8 cellular contexts compared by ENCODE assay signal in the genomic region with DNA sequence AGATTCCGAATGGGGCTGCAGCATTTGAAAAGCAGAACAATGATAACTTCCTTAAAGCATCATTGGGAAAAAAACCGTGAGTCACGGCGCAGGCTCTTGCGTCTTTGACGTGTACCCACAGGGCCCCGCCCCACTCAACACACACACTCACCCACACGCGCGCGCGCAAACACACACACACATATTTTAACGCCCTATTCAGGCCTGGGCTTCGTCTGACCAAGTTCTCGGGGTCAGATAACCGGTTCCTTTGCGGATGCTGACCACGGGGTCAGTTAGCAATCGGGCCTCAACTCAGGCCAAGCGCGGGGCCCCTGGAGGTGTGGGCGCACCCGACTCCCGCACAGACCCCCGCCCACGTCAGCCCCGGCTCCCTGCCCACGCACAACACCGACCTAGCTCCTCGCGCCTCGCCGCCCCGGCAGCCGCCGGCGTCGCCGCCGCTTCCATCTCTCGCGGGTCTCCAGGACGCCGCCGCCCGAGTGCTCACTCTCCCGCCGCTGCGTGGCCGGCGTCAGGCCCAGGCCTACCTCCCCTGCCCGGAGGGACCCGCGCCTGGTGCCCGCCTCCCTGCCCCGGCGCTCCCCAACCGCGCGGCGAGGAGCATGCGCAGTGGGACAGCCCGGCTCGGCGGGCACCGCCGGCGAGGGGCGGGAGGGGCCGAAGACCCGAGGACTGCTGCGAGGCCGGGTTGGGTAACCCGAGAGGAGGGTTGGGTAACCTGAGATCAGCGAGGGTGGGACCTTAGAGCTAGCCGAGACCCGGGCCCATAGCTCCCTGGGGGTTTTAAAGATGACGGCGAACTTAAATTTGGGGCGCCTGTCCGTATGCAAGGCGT. TPM values are rescaled to one million over a fixed set of nuclear protein-coding genes. Genes with fewer than 3 reads are reported as not detected.
DNase-seq lines count a peak whose midpoint lies in the region; ATAC-seq and TF ChIP-seq lines count a peak whose summit lies in the region.

Gene SLC36A4 (minus strand): TSS at position 609 of the 838 bp plus-strand sequence. CDS start 159 bp downstream, at position 450.

- intact Hi-C loops in adrenal gland (cut with DNase I): no loop called here
- intact Hi-C loops in heart right ventricle (cut with DNase I): loop anchor here in 1 of 10 donors (10.0 kb wide), 1 partner anchor 63 kb away; no protein-coding TSS in a partner anchor
- intact Hi-C loops in posterior cingulate gyrus (cut with DNase I): no loop called here

- H3K27ac ChIP-seq in adrenal gland (peak within 1 kb of the TSS; percentile 95 to 99 (median 98)), heart right ventricle (peak within 1 kb of the TSS; percentile 88 to 99 (median 91))

- H3K4me1 ChIP-seq in adrenal gland (replicated peaks in 1 of 2) (peaks cover 0 to 3% of the 10 kb centered on the region in 2 donors), heart right ventricle (peaks cover 0 to 48% (median 0%) of the 10 kb centered on the region in 9 donors)

- H3K4me1 Mint-ChIP-seq in type B pancreatic cell (ENCODE audit: unreplicated experiment): peaks cover 9% of the 10 kb centered on the region

- H3K36me3 ChIP-seq in adrenal gland (replicated peaks in 1 of 2): no peaks in the 10 kb centered on the region
- no peaks in the 10 kb centered on the region for H3K36me3 ChIP-seq in heart right ventricle

- peak; percentile 92 for DNase-seq in GM12865 (ENCODE audit: low read depth)
- peak; percentile 82 for DNase-seq in NCI-H128 (lab: John Stamatoyannopoulos, UW; ENCODE audit: unreplicated experiment)
- peak; percentile 92 for DNase-seq in SW480 (ENCODE audit: low spot score)
- DNase-seq in adrenal gland: peak; percentile 92 to 98 (median 96)
- peak; percentile 86 to 90 for DNase-seq in heart right ventricle
- peak; percentile 70 to 98 (median 86) for DNase-seq in posterior cingulate gyrus
- peak; percentile 92 for DNase-seq in type B pancreatic cell (ENCODE audit: extremely low spot score, unreplicated experiment)

- H3K4me3 Mint-ChIP-seq in type B pancreatic cell: peak within 1 kb of the TSS; percentile 96

- H3K9me3 Mint-ChIP-seq in type B pancreatic cell: peaks cover 7% of the 10 kb centered on the region

- H3K36me3 Mint-ChIP-seq in type B pancreatic cell: no peaks in the 10 kb centered on the region

- H3K27me3 ChIP-seq in adrenal gland (no peaks in the 10 kb centered on the region), heart right ventricle (no peaks in the 10 kb centered on the region)

- peak within 1 kb of the TSS; percentile 97 for H3K27ac Mint-ChIP-seq in type B pancreatic cell

- H3K27me3 Mint-ChIP-seq in type B pancreatic cell: peaks cover 7% of the 10 kb centered on the region

- H3K4me3 ChIP-seq in GM12865 (ENCODE audit: low read depth, low read length) (peak within 1 kb of the TSS; percentile 85), adrenal gland (peak within 1 kb of the TSS; percentile 40 to 80 (median 71)), heart right ventricle (peak within 1 kb of the TSS; percentile 76 to 88 (median 80))

- TF ChIP-seq POLR2A in adrenal gland (IDR thresholded peaks at IDR 0.05): peak; percentile 82 to 90

- ATAC-seq in HG02678 (IDR thresholded peaks at IDR 0.05; ENCODE audit: unreplicated experiment) (peak; percentile 89), heart right ventricle (peak; percentile 95 to 100 (median 97))

- no peaks in the 10 kb centered on the region for H3K9me3 ChIP-seq in adrenal gland (replicated peaks in 1 of 3)
- no peaks in the 10 kb centered on the region for H3K9me3 ChIP-seq in heart right ventricle

- 0 to 1% (median 1%) methylated on average over 18 to 82 of the region's 82 CpGs for WGBS in adrenal gland, 4 donors
- WGBS in heart right ventricle, 2 donors: 0% methylated on average over 80 to 82 of the region's 82 CpGs

- TF ChIP-seq CTCF in GM12865 (IDR thresholded peaks at IDR 0.05; ENCODE audit: insufficient read depth, low read depth, low read length, missing control alignments) (no peak), adrenal gland (IDR thresholded peaks at IDR 0.05) (peak in 1 of 6 experiments; percentile 1), heart right ventricle (IDR thresholded peaks at IDR 0.05) (no peak), type B pancreatic cell (conservative IDR thresholded peaks at IDR 0.05) (no peak)

RNA-seq across cellular contexts. Expression of gene SLC36A4, which starts in this region (rescaled TPM):
- 10 to 100 TPM in 6 of 8 donors, 1 to 10 TPM in 2; 5.0 to 20.6 (median 12.0) TPM for total RNA-seq in adrenal gland
- polyA plus RNA-seq in adrenal gland: 10 to 100 TPM in 1 of 3 donors, 1 to 10 TPM in 2; 4.6 to 24.0 (median 5.9) TPM
- 10 to 100 TPM in 2 of 10 donors, 1 to 10 TPM in 8; 3.1 to 11.4 (median 7.1) TPM for total RNA-seq in heart right ventricle
- polyA plus RNA-seq in heart right ventricle: 10 to 100 TPM in 1 of 2 donors, 1 to 10 TPM in 1; 3.4 to 10.6 TPM
- total RNA-seq in type B pancreatic cell (ENCODE audit: low replicate concordance): 13.9 and 18.9 TPM in 2 replicates

Comparison
In these comparisons a context has a peak if more than half of its experiments do, and no peak if none do; other contexts are left out.
1. Peak in every context shown above with its lines: DNase-seq, ATAC-seq, H3K4me3 ChIP-seq and H3K27ac ChIP-seq.